13 cellular contexts compared by ENCODE assay signal in the genomic region with DNA sequence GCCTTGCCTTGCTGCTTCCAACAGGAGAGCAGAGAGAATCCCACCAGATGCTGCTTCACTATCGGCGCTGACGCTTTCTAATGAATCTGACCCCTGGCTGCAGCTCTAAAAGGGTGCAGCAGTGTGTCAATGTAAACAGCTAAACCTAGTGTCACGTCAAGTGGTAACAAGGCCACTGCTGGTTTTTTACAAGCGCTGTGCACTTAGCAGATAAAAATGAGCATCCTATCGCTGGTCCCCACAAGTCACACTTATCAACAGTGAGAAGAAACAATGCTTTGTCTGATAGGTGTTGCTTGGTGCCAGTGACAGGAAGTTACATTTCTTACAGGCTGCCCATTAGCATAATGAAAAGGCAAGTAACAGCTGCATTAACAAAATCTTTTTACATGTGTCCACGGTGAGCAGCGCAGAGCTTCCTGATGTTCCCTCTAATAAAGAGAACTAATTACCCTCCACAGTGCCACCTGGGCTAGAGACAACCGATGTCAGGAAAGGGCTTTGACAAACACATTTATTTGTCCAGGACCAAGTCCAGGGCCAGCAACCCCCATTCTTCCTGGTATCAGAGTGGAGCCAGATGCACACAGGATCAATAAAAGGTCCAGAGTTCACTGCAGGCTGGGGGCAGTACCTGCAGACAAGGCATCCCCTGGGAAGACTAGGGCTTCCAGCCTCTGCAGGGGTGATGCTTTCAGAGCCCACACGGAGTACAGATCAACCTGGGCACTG.
A peak's percentile ranks its signal among the peaks of the same experiment; 100 is the strongest.
DNase-seq lines count a peak whose midpoint lies in the region; ATAC-seq and TF ChIP-seq lines count a peak whose summit lies in the region.
"Had no signal": no experiment of that assay in that cellular context is flagged by ENCODE, and none has a peak within 500 bp of the region (broad histone marks: within the 10 kb centered on the region; RNA-seq: fewer than 3 reads in every experiment).

No MANE protein-coding gene starts in this region.

- no peak overlapping the region for H3K27ac ChIP-seq in HEK293 (ENCODE audit: extremely low read depth, low read depth, low read length)
- no peak overlapping the region for H3K27ac ChIP-seq in naive thymus-derived CD4-positive, alpha-beta T cell (ENCODE audit: low read depth, low read length)
- no peak overlapping the region for H3K27ac ChIP-seq in gastrocnemius medialis

- H3K9me3 Mint-ChIP-seq in WTC11: no peaks in the 10 kb centered on the region
- H3K9me3 Mint-ChIP-seq in naive thymus-derived CD4-positive, alpha-beta T cell: no peaks in the 10 kb centered on the region
- H3K9me3 Mint-ChIP-seq: stimulated activated memory B cell treated with anti-CD40 and anti-IgM and Interleukin-4, amounts not matched to agents 10 μg/mL and 1 μg/mL and 100 μg/mL, for 72 hours had no signal

- in situ Hi-C loops in gastrocnemius medialis (cut with MboI; ENCODE audit: low sequenced_read_pairs in 4 of 4): no loop called here

- no peaks in the 10 kb centered on the region; the same call in 1 of the 2 replicates for H3K27me3 Mint-ChIP-seq in WTC11 (ENCODE audit: low read depth)
- peaks cover 0 to 23% (median 0%) of the 10 kb centered on the region in 5 donors for H3K27me3 Mint-ChIP-seq in naive thymus-derived CD4-positive, alpha-beta T cell
- H3K27me3 Mint-ChIP-seq: stimulated activated memory B cell treated with anti-CD40 and anti-IgM and Interleukin-4, amounts not matched to agents 10 μg/mL and 1 μg/mL and 100 μg/mL, for 72 hours had no signal

- TF ChIP-seq POLR2A in gastrocnemius medialis (IDR thresholded peaks at IDR 0.05): no peak

- H3K9me3 ChIP-seq in HEK293 (ENCODE audit: control insufficient read depth, insufficient read depth, low read depth, low read length): no peaks in the 10 kb centered on the region
- H3K9me3 ChIP-seq in naive thymus-derived CD4-positive, alpha-beta T cell (ENCODE audit: control insufficient read depth in 2 of 3, low read length in 3 of 3): no peaks in the 10 kb centered on the region
- no peaks in the 10 kb centered on the region for H3K9me3 ChIP-seq in gastrocnemius medialis

- H3K4me3 Mint-ChIP-seq in WTC11: no peak overlapping the region
- H3K4me3 Mint-ChIP-seq in naive thymus-derived CD4-positive, alpha-beta T cell: peak overlapping the region in 1 of 10 donors; percentile 66
- H3K4me3 Mint-ChIP-seq: stimulated activated memory B cell treated with anti-CD40 and anti-IgM and Interleukin-4, amounts not matched to agents 10 μg/mL and 1 μg/mL and 100 μg/mL, for 72 hours had no signal

- H3K27me3 ChIP-seq in naive thymus-derived CD4-positive, alpha-beta T cell (ENCODE audit: control insufficient read depth in 2 of 2, insufficient read depth in 2 of 2, low read length in 2 of 2): no peaks in the 10 kb centered on the region
- no peaks in the 10 kb centered on the region for H3K27me3 ChIP-seq in gastrocnemius medialis

- H3K4me1 ChIP-seq in HEK293 (ENCODE audit: control insufficient read depth, insufficient read depth, low read length): no peaks in the 10 kb centered on the region
- no peaks in the 10 kb centered on the region for H3K4me1 ChIP-seq in naive thymus-derived CD4-positive, alpha-beta T cell (ENCODE audit: control insufficient read depth in 2 of 2, insufficient read depth in 2 of 2, low read length in 2 of 2)
- no peaks in the 10 kb centered on the region for H3K4me1 ChIP-seq in gastrocnemius medialis

- H3K4me3 ChIP-seq in HEK293 (ENCODE audit: low read depth, low read length) (no peak overlapping the region), gastrocnemius medialis (no peak overlapping the region)
- H3K4me3 ChIP-seq in naive thymus-derived CD4-positive, alpha-beta T cell (ENCODE audit: low read length): no peak overlapping the region

- TF ChIP-seq CTCF in HEK293 (tag by site-specific recombination; IDR thresholded peaks at IDR 0.05) (0 out of 2 replicates have a peak, but pooled peaks have one; percentile 12), WTC11 (IDR thresholded peaks at IDR 0.05) (no peak), gastrocnemius medialis (IDR thresholded peaks at IDR 0.05 in 4 of 5, conservative IDR thresholded peaks at IDR 0.05 in 1 of 5) (no peak)

- POLR2A ChIA-PET in HEK293 (lab: Yijun Ruan, JAX) (no interaction called here), WTC11 (lab: Charles Lee) (interaction anchor here (0.6 kb wide), 1 partner anchor 21 kb away, joined by 3 read pairs; no protein-coding TSS in a partner anchor)
- POLR2A ChIA-PET in naive thymus-derived CD4-positive, alpha-beta T cell (lab: Charles Lee): no interaction called here

- peak overlapping the region; percentile 17; the same call in 1 of the 2 replicates for H3K27ac Mint-ChIP-seq in WTC11
- peak overlapping the region in 1 of 9 donors; percentile 11 for H3K27ac Mint-ChIP-seq in naive thymus-derived CD4-positive, alpha-beta T cell
- H3K27ac Mint-ChIP-seq: stimulated activated memory B cell treated with anti-CD40 and anti-IgM and Interleukin-4, amounts not matched to agents 10 μg/mL and 1 μg/mL and 100 μg/mL, for 72 hours had no signal

- H3K4me1 Mint-ChIP-seq in WTC11: peaks cover 16% of the 10 kb centered on the region
- H3K4me1 Mint-ChIP-seq in naive thymus-derived CD4-positive, alpha-beta T cell: peaks cover 0 to 8% (median 0%) of the 10 kb centered on the region in 7 donors
- H3K4me1 Mint-ChIP-seq: stimulated activated memory B cell treated with anti-CD40 and anti-IgM and Interleukin-4, amounts not matched to agents 10 μg/mL and 1 μg/mL and 100 μg/mL, for 72 hours had no signal

- H3K36me3 ChIP-seq in HEK293 (ENCODE audit: control insufficient read depth in 2 of 2, insufficient read depth in 1 of 2, low read length in 2 of 2): no peaks in the 10 kb centered on the region
- H3K36me3 ChIP-seq in naive thymus-derived CD4-positive, alpha-beta T cell (ENCODE audit: control insufficient read depth in 2 of 3, insufficient read depth in 3 of 3, low read length in 3 of 3): no peaks in the 10 kb centered on the region
- H3K36me3 ChIP-seq in gastrocnemius medialis: no peaks in the 10 kb centered on the region

- intact Hi-C loops in naive thymus-derived CD4-positive, alpha-beta T cell (cut with micrococcal nuclease): no loop called here
- intact Hi-C loops in gastrocnemius medialis (cut with DNase I; ENCODE audit: low total_unique reads): no loop called here

- CTCF ChIA-PET in HEK293 (lab: Yijun Ruan, JAX) (interaction anchor here (0.6 to 1.2 kb wide), 2 partner anchors 107 to 535 kb away, joined by 3 read pairs; no protein-coding TSS in a partner anchor), WTC11 (lab: Charles Lee) (interaction anchor here (0.5 to 1.2 kb wide), 4 partner anchors 22 to 336 kb away, joined by 3 to 5 read pairs (median 3); no protein-coding TSS in a partner anchor)
- CTCF ChIA-PET in naive thymus-derived CD4-positive, alpha-beta T cell (lab: Charles Lee): no interaction called here

- ATAC-seq in WTC11 (peak; percentile 60), gastrocnemius medialis (no peak), HG02798 (IDR thresholded peaks at IDR 0.05; ENCODE audit: poor library complexity, unreplicated experiment) (no peak)
- ATAC-seq in naive thymus-derived CD4-positive, alpha-beta T cell: peak; percentile 72
- ATAC-seq: Right ventricle myocardium inferior; stimulated activated memory B cell treated with anti-CD40 and anti-IgM and Interleukin-4, amounts not matched to agents 10 μg/mL and 1 μg/mL and 100 μg/mL, for 72 hours had no signal

- H3K36me3 Mint-ChIP-seq in WTC11: no peaks in the 10 kb centered on the region
- peaks cover 0 to 5% (median 0%) of the 10 kb centered on the region in 5 donors for H3K36me3 Mint-ChIP-seq in naive thymus-derived CD4-positive, alpha-beta T cell
- H3K36me3 Mint-ChIP-seq: stimulated activated memory B cell treated with anti-CD40 and anti-IgM and Interleukin-4, amounts not matched to agents 10 μg/mL and 1 μg/mL and 100 μg/mL, for 72 hours had no signal

- DNase-seq in NCI-H2029 (lab: John Stamatoyannopoulos, UW) (peak; percentile 84), WTC11 (ENCODE audit: low spot score) (no peak), gastrocnemius medialis (no peak), LoVo (ENCODE audit: low spot score) (no peak)
- DNase-seq in naive thymus-derived CD4-positive, alpha-beta T cell: no peak
- no peak for DNase-seq in stimulated activated CD4-positive, alpha-beta T cell treated with anti-CD3 and anti-CD28 coated beads, Interleukin-2, amount 100 ng/mL, for 48 hours
- DNase-seq: activated CD4-positive, alpha-beta T cell treated with anti-CD3 and anti-CD28 coated beads for 4 hours; activated naive CD4-positive, alpha-beta T cell; head of caudate nucleus had no signal

TF ChIP-seq in HEK293, 187 proteins besides CTCF, POLR2A, EP300 and RAD21 (continues in another document):
- TF ChIP-seq ZNF530 (tag by site-specific recombination; IDR thresholded peaks at IDR 0.05; ENCODE audit: low read depth) (no peak), ZNF221 (tag by site-specific recombination; IDR thresholded peaks at IDR 0.05; ENCODE audit: borderline replicate concordance) (no peak)

TF ChIP-seq in WTC11, 78 proteins besides CTCF, POLR2A, EP300 and RAD21:
- peak; percentile 65; the same call in 1 of the 2 replicates for TF ChIP-seq GABPB1 (CRISPR knock-in tag; IDR thresholded peaks at IDR 0.05)
- TF ChIP-seq, protein P1, sequence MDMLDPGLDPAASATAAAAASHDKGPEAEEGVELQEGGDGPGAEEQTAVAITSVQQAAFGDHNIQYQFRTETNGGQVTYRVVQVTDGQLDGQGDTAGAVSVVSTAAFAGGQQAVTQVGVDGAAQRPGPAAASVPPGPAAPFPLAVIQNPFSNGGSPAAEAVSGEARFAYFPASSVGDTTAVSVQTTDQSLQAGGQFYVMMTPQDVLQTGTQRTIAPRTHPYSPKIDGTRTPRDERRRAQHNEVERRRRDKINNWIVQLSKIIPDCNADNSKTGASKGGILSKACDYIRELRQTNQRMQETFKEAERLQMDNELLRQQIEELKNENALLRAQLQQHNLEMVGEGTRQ (CRISPR knock-in tag; IDR thresholded peaks at IDR 0.05): no peak
- TF ChIP-seq, protein P2, sequence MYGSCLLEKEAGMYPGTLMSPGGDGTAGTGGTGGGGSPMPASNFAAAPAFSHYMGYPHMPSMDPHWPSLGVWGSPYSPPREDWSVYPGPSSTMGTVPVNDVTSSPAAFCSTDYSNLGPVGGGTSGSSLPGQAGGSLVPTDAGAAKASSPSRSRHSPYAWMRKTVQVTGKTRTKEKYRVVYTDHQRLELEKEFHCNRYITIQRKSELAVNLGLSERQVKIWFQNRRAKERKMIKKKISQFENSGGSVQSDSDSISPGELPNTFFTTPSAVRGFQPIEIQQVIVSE (CRISPR knock-in tag; IDR thresholded peaks at IDR 0.05; ENCODE audit: borderline replicate concordance): no peak

Comparison
In these comparisons a context has a peak if more than half of its experiments do, and no peak if none do; other contexts are left out.
1. ATAC-seq: peak in WTC11 (single experiment) and naive thymus-derived CD4-positive, alpha-beta T cell (single experiment); none in gastrocnemius medialis (0 of 2) and HG02798 (single experiment).